1 cellular context compared by ENCODE assay signal in the genomic region with DNA sequence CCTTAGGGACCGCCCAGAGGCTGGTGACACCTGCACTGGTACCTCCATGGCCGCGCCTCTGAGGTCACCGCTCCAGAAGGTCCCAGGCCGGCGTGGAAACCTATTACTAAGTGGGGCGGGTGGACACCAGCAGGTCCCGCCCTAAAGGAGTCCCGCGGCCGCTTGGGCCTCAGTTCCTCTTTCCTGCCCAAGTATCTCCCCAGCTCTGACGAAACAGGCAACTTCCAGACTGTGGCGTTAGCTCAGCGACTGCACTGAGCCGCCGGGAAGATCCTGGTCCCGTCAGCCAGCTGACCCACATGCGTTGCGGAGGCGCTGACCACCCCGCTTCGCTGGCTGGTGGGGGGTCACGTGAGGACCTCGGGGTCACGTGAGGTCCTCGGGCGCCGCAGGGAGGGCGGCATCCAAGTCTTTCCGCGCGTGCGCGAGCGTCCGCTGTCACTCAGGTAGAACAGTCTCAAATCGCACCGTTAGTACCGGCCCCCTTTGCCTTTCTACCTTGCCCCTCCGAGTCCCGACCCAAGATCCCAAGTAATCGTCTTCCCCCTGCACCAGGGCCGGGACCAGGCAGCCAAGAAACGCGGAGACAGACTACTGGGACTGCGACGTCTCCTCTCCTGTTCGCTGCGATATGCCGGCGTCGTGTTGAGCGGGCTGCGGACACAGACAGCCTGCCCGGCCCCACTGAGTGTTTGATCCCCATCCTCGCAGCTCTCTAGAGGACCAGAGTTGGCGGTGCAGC.
TF ChIP-seq lines count a peak whose summit lies in the region.

No MANE protein-coding gene starts in this region.

TF ChIP-seq in HepG2, 621 proteins besides CTCF, POLR2A, EP300 and RAD21 (continued from another document and continues in another):
- TF ChIP-seq, protein P1, sequence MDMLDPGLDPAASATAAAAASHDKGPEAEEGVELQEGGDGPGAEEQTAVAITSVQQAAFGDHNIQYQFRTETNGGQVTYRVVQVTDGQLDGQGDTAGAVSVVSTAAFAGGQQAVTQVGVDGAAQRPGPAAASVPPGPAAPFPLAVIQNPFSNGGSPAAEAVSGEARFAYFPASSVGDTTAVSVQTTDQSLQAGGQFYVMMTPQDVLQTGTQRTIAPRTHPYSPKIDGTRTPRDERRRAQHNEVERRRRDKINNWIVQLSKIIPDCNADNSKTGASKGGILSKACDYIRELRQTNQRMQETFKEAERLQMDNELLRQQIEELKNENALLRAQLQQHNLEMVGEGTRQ (IDR thresholded peaks at IDR 0.05; ENCODE audit: low read depth, low read length): peak; percentile 99
- TF ChIP-seq, protein P1 (CRISPR knock-in tag; IDR thresholded peaks at IDR 0.05; ENCODE audit: borderline replicate concordance): peak; percentile 99; the same call in 1 of the 2 replicates
- no peak for TF ChIP-seq ZNF335 (CRISPR knock-in tag; IDR thresholded peaks at IDR 0.05)
- TF ChIP-seq RORA (CRISPR knock-in tag; IDR thresholded peaks at IDR 0.05): no peak
- TF ChIP-seq ZIK1 (CRISPR knock-in tag; IDR thresholded peaks at IDR 0.05; ENCODE audit: borderline replicate concordance, low read depth): no peak
- TF ChIP-seq, protein P2, sequence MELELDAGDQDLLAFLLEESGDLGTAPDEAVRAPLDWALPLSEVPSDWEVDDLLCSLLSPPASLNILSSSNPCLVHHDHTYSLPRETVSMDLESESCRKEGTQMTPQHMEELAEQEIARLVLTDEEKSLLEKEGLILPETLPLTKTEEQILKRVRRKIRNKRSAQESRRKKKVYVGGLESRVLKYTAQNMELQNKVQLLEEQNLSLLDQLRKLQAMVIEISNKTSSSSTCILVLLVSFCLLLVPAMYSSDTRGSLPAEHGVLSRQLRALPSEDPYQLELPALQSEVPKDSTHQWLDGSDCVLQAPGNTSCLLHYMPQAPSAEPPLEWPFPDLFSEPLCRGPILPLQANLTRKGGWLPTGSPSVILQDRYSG (CRISPR knock-in tag; IDR thresholded peaks at IDR 0.05): no peak
- TF ChIP-seq, protein P3, sequence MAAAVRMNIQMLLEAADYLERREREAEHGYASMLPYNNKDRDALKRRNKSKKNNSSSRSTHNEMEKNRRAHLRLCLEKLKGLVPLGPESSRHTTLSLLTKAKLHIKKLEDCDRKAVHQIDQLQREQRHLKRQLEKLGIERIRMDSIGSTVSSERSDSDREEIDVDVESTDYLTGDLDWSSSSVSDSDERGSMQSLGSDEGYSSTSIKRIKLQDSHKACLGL (CRISPR knock-in tag; IDR thresholded peaks at IDR 0.05): peak; percentile 69; the same call in 1 of the 2 replicates
- TF ChIP-seq PCBP1 (IDR thresholded peaks at IDR 0.05; ENCODE audit: borderline replicate concordance, low read depth, low read length): no peak
- TF ChIP-seq, protein P4, sequence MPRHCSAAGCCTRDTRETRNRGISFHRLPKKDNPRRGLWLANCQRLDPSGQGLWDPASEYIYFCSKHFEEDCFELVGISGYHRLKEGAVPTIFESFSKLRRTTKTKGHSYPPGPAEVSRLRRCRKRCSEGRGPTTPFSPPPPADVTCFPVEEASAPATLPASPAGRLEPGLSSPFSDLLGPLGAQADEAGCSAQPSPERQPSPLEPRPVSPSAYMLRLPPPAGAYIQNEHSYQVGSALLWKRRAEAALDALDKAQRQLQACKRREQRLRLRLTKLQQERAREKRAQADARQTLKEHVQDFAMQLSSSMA (CRISPR knock-in tag; IDR thresholded peaks at IDR 0.05): no peak
- no peak for TF ChIP-seq KLF13 (CRISPR knock-in tag; IDR thresholded peaks at IDR 0.05)
- TF ChIP-seq TMF1 (CRISPR knock-in tag; IDR thresholded peaks at IDR 0.05; ENCODE audit: low read depth): no peak
- TF ChIP-seq MTA3 (CRISPR knock-in tag; IDR thresholded peaks at IDR 0.05): no peak
- TF ChIP-seq ZNF747 (CRISPR knock-in tag; IDR thresholded peaks at IDR 0.05; ENCODE audit: borderline replicate concordance): no peak
- TF ChIP-seq, protein P5, sequence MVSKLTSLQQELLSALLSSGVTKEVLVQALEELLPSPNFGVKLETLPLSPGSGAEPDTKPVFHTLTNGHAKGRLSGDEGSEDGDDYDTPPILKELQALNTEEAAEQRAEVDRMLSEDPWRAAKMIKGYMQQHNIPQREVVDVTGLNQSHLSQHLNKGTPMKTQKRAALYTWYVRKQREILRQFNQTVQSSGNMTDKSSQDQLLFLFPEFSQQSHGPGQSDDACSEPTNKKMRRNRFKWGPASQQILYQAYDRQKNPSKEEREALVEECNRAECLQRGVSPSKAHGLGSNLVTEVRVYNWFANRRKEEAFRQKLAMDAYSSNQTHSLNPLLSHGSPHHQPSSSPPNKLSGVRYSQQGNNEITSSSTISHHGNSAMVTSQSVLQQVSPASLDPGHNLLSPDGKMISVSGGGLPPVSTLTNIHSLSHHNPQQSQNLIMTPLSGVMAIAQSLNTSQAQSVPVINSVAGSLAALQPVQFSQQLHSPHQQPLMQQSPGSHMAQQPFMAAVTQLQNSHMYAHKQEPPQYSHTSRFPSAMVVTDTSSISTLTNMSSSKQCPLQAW (CRISPR knock-in tag; IDR thresholded peaks at IDR 0.05): no peak
- TF ChIP-seq, protein P6, sequence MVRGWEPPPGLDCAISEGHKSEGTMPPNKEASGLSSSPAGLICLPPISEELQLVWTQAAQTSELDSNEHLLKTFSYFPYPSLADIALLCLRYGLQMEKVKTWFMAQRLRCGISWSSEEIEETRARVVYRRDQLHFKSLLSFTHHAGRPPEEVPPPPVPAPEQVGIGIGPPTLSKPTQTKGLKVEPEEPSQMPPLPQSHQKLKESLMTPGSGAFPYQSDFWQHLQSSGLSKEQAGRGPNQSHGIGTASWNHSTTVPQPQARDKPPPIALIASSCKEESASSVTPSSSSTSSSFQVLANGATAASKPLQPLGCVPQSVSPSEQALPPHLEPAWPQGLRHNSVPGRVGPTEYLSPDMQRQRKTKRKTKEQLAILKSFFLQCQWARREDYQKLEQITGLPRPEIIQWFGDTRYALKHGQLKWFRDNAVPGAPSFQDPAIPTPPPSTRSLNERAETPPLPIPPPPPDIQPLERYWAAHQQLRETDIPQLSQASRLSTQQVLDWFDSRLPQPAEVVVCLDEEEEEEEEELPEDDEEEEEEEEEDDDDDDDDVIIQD (CRISPR knock-in tag; IDR thresholded peaks at IDR 0.05; ENCODE audit: low read depth): no peak
- TF ChIP-seq HDAC2 (CRISPR knock-in tag; IDR thresholded peaks at IDR 0.05): peak; percentile 44; the same call in 1 of the 2 replicates
- TF ChIP-seq XBP1 (CRISPR knock-in tag; IDR thresholded peaks at IDR 0.05): no peak
- no peak for TF ChIP-seq NFRKB (IDR thresholded peaks at IDR 0.05)
- TF ChIP-seq, protein P7, sequence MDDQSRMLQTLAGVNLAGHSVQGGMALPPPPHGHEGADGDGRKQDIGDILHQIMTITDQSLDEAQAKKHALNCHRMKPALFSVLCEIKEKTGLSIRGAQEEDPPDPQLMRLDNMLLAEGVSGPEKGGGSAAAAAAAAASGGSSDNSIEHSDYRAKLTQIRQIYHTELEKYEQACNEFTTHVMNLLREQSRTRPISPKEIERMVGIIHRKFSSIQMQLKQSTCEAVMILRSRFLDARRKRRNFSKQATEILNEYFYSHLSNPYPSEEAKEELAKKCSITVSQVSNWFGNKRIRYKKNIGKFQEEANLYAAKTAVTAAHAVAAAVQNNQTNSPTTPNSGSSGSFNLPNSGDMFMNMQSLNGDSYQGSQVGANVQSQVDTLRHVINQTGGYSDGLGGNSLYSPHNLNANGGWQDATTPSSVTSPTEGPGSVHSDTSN (CRISPR knock-in tag; IDR thresholded peaks at IDR 0.05; ENCODE audit: borderline replicate concordance): no peak
- TF ChIP-seq ZNF367 (CRISPR knock-in tag; IDR thresholded peaks at IDR 0.05; ENCODE audit: borderline replicate concordance): no peak
- peak; percentile 43; the same call in 1 of the 2 replicates for TF ChIP-seq ZNF317 (CRISPR knock-in tag; IDR thresholded peaks at IDR 0.05)
- TF ChIP-seq, protein P8, sequence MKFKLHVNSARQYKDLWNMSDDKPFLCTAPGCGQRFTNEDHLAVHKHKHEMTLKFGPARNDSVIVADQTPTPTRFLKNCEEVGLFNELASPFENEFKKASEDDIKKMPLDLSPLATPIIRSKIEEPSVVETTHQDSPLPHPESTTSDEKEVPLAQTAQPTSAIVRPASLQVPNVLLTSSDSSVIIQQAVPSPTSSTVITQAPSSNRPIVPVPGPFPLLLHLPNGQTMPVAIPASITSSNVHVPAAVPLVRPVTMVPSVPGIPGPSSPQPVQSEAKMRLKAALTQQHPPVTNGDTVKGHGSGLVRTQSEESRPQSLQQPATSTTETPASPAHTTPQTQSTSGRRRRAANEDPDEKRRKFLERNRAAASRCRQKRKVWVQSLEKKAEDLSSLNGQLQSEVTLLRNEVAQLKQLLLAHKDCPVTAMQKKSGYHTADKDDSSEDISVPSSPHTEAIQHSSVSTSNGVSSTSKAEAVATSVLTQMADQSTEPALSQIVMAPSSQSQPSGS (CRISPR knock-in tag; IDR thresholded peaks at IDR 0.05): no peak
- no peak for TF ChIP-seq ZSCAN21 (CRISPR knock-in tag; IDR thresholded peaks at IDR 0.05; ENCODE audit: borderline replicate concordance)
- no peak for TF ChIP-seq SYNCRIP (IDR thresholded peaks at IDR 0.05; ENCODE audit: insufficient read depth, low read depth, low read length)
- peak; percentile 50; the same call in 1 of the 2 replicates for TF ChIP-seq ATF7-NPFF (CRISPR knock-in tag; IDR thresholded peaks at IDR 0.05; ENCODE audit: low read depth)
- TF ChIP-seq SAP130 (CRISPR knock-in tag; IDR thresholded peaks at IDR 0.05; ENCODE audit: low read depth): peak; percentile 47; the same call in 1 of the 2 replicates
- TF ChIP-seq REPIN1 (CRISPR knock-in tag; IDR thresholded peaks at IDR 0.05; ENCODE audit: borderline replicate concordance, low read depth): peak; percentile 50; the same call in 1 of the 2 replicates
- TF ChIP-seq, protein P9, sequence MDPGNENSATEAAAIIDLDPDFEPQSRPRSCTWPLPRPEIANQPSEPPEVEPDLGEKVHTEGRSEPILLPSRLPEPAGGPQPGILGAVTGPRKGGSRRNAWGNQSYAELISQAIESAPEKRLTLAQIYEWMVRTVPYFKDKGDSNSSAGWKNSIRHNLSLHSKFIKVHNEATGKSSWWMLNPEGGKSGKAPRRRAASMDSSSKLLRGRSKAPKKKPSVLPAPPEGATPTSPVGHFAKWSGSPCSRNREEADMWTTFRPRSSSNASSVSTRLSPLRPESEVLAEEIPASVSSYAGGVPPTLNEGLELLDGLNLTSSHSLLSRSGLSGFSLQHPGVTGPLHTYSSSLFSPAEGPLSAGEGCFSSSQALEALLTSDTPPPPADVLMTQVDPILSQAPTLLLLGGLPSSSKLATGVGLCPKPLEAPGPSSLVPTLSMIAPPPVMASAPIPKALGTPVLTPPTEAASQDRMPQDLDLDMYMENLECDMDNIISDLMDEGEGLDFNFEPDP (CRISPR knock-in tag; conservative IDR thresholded peaks at IDR 0.05): no peak
- TF ChIP-seq, protein P10, sequence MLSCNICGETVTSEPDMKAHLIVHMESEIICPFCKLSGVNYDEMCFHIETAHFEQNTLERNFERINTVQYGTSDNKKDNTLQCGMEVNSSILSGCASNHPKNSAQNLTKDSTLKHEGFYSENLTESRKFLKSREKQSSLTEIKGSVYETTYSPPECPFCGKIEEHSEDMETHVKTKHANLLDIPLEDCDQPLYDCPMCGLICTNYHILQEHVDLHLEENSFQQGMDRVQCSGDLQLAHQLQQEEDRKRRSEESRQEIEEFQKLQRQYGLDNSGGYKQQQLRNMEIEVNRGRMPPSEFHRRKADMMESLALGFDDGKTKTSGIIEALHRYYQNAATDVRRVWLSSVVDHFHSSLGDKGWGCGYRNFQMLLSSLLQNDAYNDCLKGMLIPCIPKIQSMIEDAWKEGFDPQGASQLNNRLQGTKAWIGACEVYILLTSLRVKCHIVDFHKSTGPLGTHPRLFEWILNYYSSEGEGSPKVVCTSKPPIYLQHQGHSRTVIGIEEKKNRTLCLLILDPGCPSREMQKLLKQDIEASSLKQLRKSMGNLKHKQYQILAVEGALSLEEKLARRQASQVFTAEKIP (CRISPR knock-in tag; IDR thresholded peaks at IDR 0.05; ENCODE audit: borderline replicate concordance): no peak
- no peak for TF ChIP-seq XRCC5 (optimal IDR thresholded peaks at IDR 0.05; ENCODE audit: low read length)
- TF ChIP-seq NR2F1 (CRISPR knock-in tag; IDR thresholded peaks at IDR 0.05): no peak
- TF ChIP-seq HES4 (CRISPR knock-in tag; IDR thresholded peaks at IDR 0.05; ENCODE audit: borderline replicate concordance): 0 out of 2 replicates have a peak, but pooled peaks have one; percentile 22
- TF ChIP-seq, protein P11, sequence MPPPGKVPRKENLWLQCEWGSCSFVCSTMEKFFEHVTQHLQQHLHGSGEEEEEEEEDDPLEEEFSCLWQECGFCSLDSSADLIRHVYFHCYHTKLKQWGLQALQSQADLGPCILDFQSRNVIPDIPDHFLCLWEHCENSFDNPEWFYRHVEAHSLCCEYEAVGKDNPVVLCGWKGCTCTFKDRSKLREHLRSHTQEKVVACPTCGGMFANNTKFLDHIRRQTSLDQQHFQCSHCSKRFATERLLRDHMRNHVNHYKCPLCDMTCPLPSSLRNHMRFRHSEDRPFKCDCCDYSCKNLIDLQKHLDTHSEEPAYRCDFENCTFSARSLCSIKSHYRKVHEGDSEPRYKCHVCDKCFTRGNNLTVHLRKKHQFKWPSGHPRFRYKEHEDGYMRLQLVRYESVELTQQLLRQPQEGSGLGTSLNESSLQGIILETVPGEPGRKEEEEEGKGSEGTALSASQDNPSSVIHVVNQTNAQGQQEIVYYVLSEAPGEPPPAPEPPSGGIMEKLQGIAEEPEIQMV (CRISPR knock-in tag; IDR thresholded peaks at IDR 0.05; ENCODE audit: low read depth): no peak
- peak; percentile 26; the same call in 1 of the 2 replicates for TF ChIP-seq ZNF841 (CRISPR knock-in tag; IDR thresholded peaks at IDR 0.05; ENCODE audit: borderline replicate concordance)
- TF ChIP-seq, protein P12, sequence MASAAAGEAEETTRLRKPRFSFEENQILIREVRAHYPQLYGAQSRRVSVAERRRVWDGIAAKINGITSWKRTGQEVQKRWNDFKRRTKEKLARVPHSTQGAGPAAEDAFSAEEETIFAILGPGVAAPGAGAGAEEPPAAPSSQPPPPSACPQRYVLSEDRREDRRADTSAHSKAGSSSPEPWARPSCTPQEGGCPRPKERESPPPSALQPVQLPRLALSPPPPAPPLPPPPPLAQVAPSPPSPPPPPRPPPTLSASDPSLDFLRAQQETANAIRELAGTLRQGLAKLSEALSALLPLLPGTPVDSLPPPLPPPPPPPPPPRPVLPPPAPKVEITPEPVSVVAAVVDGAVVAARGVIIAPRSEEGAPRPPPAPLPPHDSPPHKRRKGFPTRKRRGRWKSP (CRISPR knock-in tag; IDR thresholded peaks at IDR 0.05): no peak
- TF ChIP-seq, protein P13, sequence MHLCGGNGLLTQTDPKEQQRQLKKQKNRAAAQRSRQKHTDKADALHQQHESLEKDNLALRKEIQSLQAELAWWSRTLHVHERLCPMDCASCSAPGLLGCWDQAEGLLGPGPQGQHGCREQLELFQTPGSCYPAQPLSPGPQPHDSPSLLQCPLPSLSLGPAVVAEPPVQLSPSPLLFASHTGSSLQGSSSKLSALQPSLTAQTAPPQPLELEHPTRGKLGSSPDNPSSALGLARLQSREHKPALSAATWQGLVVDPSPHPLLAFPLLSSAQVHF (CRISPR knock-in tag; IDR thresholded peaks at IDR 0.05): peak; percentile 67; the same call in 1 of the 2 replicates
- peak; percentile 96 for TF ChIP-seq RAD51 (IDR thresholded peaks at IDR 0.05; ENCODE audit: borderline replicate concordance)
- no peak for TF ChIP-seq SP140L (CRISPR knock-in tag; IDR thresholded peaks at IDR 0.05; ENCODE audit: borderline replicate concordance)
- no peak for TF ChIP-seq ZNF746 (CRISPR knock-in tag; IDR thresholded peaks at IDR 0.05)
- no peak for TF ChIP-seq CBFB (CRISPR knock-in tag; IDR thresholded peaks at IDR 0.05)
- TF ChIP-seq ZNF121 (CRISPR knock-in tag; IDR thresholded peaks at IDR 0.05): no peak
- no peak for TF ChIP-seq ZFP36L2 (CRISPR knock-in tag; IDR thresholded peaks at IDR 0.05)
- no peak for TF ChIP-seq SUZ12 (IDR thresholded peaks at IDR 0.05; ENCODE audit: low read depth, low read length)
